ENCODE assay signal across 1 cellular context in genomic region chr7:77402818-77403217, GRCh38.
TF ChIP-seq lines count a peak whose summit lies in the region.

No MANE protein-coding gene starts in this region.

TF ChIP-seq in GM23338, 12 proteins besides CTCF, POLR2A, EP300 and RAD21:
- TF ChIP-seq REST (IDR thresholded peaks at IDR 0.05; ENCODE audit: unreplicated experiment) (no peak), ZNF462 (CRISPR knock-in tag; IDR thresholded peaks at IDR 0.05) (no peak), ZNF114 (CRISPR knock-in tag; IDR thresholded peaks at IDR 0.05) (no peak), POLR2AphosphoS5 (IDR thresholded peaks at IDR 0.05; ENCODE audit: low read depth) (no peak), ZNF331 (CRISPR knock-in tag; IDR thresholded peaks at IDR 0.05; ENCODE audit: low read depth) (no peak), STAT1 (IDR thresholded peaks at IDR 0.05; ENCODE audit: unreplicated experiment) (no peak), EZH2 (IDR thresholded peaks at IDR 0.05; ENCODE audit: low read depth, unreplicated experiment) (no peak)
